In the genomic region with DNA sequence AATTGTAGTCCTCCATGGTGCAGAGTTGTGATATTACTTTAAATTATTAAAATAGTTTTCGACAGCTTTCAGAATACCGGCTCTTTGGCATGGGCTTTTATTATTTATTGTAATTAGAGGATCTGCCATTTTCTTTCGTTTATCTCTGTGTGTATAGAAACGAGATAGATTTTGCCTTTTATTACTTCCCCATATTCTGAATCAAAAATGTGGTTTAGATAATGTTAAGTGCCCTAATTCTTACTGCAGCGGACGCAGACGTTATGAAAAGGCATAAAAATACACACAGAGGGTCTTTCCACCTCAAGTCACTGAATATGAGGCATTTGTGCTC, we compare ENCODE assay signal across 8 cellular contexts. TPM values are rescaled to one million over a fixed set of nuclear protein-coding genes. Genes with fewer than 3 reads are reported as not detected.
A peak's percentile ranks its signal among the peaks of the same experiment; 100 is the strongest.
DNase-seq lines count a peak whose midpoint lies in the region; ATAC-seq and TF ChIP-seq lines count a peak whose summit lies in the region.

No MANE protein-coding gene starts in this region.

- no peaks in the 10 kb centered on the region for H3K36me3 ChIP-seq in ACC112 (ENCODE audit: insufficient read depth, low read length)
- H3K36me3 ChIP-seq in IMR-90 (ENCODE audit: control insufficient read depth, insufficient read depth, low read length): no peaks in the 10 kb centered on the region; the same call in 1 of the 2 replicates

- POLR2A ChIA-PET in IMR-90 (lab: Charles Lee; ENCODE audit: unreplicated experiment): interaction anchor here (1.0 kb wide), 1 partner anchor 346 kb away, joined by 5 read pairs; no protein-coding TSS in a partner anchor
- POLR2A ChIA-PET in naive thymus-derived CD8-positive, alpha-beta T cell (lab: Charles Lee): interaction anchor here (0.9 to 2.2 kb wide), 2 partner anchors 32 to 139 kb away, joined by 6 to 10 read pairs; no protein-coding TSS in a partner anchor

- no peaks in the 10 kb centered on the region for H3K9me3 Mint-ChIP-seq in central memory CD8-positive, alpha-beta T cell
- no peaks in the 10 kb centered on the region for H3K9me3 Mint-ChIP-seq in naive thymus-derived CD8-positive, alpha-beta T cell

- H3K9ac ChIP-seq in IMR-90 (ENCODE audit: low read depth, low read length): peak overlapping the region; percentile 42; the same call in 1 of the 2 replicates

- H3K56ac ChIP-seq in IMR-90 (ENCODE audit: extremely low read depth, insufficient read depth, low read length): peak overlapping the region; percentile 94

- CTCF ChIA-PET in IMR-90 (lab: Yijun Ruan, JAX): interaction anchor here (0.6 to 1.7 kb wide), 3 partner anchors 8 to 149 kb away, joined by 3 to 6 read pairs (median 3); no protein-coding TSS in a partner anchor

- peak overlapping the region; percentile 95 for H3K27ac Mint-ChIP-seq in central memory CD8-positive, alpha-beta T cell (ENCODE audit: low read depth)
- H3K27ac Mint-ChIP-seq in naive thymus-derived CD8-positive, alpha-beta T cell: peak overlapping the region; percentile 48 to 99 (median 94)

- TF ChIP-seq POLR2A in IMR-90 (IDR thresholded peaks at IDR 0.05; ENCODE audit: low read depth, low read length): no peak
- TF ChIP-seq POLR2A in GM18505 (IDR thresholded peaks at IDR 0.05; ENCODE audit: borderline replicate concordance, extremely low read depth, insufficient read depth, insufficient read length): no peak

- H3K14ac ChIP-seq in IMR-90 (replicated peaks; ENCODE audit: low read depth, low read length): peak overlapping the region; percentile 93; the same call in 1 of the 2 replicates

- no peak for TF ChIP-seq RAD21 in IMR-90 (IDR thresholded peaks at IDR 0.05; ENCODE audit: low read length)

- DNase-seq in IMR-90 (no peak), NCI-H2081 (lab: John Stamatoyannopoulos, UW) (no peak), iPS-NIHi7 (ENCODE audit: extremely low spot score) (no peak)
- no peak for DNase-seq in central memory CD8-positive, alpha-beta T cell (ENCODE audit: low spot score in 2 of 2)
- DNase-seq in naive thymus-derived CD8-positive, alpha-beta T cell: no peak

- H2AK5ac ChIP-seq in IMR-90 (ENCODE audit: low read depth, low read length): peak overlapping the region; percentile 68; the same call in 1 of the 2 replicates

- peaks cover 29% of the 10 kb centered on the region for H3K4me1 ChIP-seq in ACC112 (ENCODE audit: control insufficient read depth, insufficient read depth, low read length, unreplicated experiment)
- H3K4me1 ChIP-seq in IMR-90 (ENCODE audit: control insufficient read depth, insufficient read depth, low read length): peaks cover 12% of the 10 kb centered on the region

- peaks cover 5% of the 10 kb centered on the region; the same call in 1 of the 2 replicates for H4K20me1 ChIP-seq in IMR-90 (ENCODE audit: insufficient read depth, low read length)

- TF ChIP-seq CTCF in IMR-90 (conservative IDR thresholded peaks at IDR 0.05; ENCODE audit: low read depth, low read length): no peak

- ATAC-seq in IMR-90 (ENCODE audit: low read depth): no peak
- ATAC-seq in central memory CD8-positive, alpha-beta T cell (replicated peaks; ENCODE audit: extremely low read depth, poor library complexity, severe bottlenecking): no peak
- ATAC-seq in naive thymus-derived CD8-positive, alpha-beta T cell: no peak
- ATAC-seq in GM21717 (IDR thresholded peaks at IDR 0.05; ENCODE audit: unreplicated experiment): no peak
- no peak for ATAC-seq in GM18505 (IDR thresholded peaks at IDR 0.05; ENCODE audit: unreplicated experiment)

- H2BK120ac ChIP-seq in IMR-90 (ENCODE audit: low read depth, low read length): peak overlapping the region; percentile 95

- peak overlapping the region in 1 of 2 experiments; percentile 92; a peak in 2 of 4 replicates for H4K8ac ChIP-seq in IMR-90 (ENCODE audit: low read depth in 2 of 2, low read length in 2 of 2)

- H3K4me3 ChIP-seq in ACC112 (ENCODE audit: low read depth, low read length): peak overlapping the region; percentile 90
- peak overlapping the region; percentile 38; the same call in 1 of the 2 replicates for H3K4me3 ChIP-seq in IMR-90 (ENCODE audit: insufficient read depth, low read depth, low read length)

- peak overlapping the region; percentile 72; the same call in 1 of the 3 replicates for H2BK15ac ChIP-seq in IMR-90 (ENCODE audit: low read depth, low read length)

- H3K27me3 ChIP-seq in ACC112 (ENCODE audit: insufficient read depth, low read length) (no peaks in the 10 kb centered on the region), IMR-90 (ENCODE audit: control insufficient read depth, insufficient read depth, low read length) (no peaks in the 10 kb centered on the region)

- peaks cover 13% of the 10 kb centered on the region for H3K79me2 ChIP-seq in ACC112 (ENCODE audit: control insufficient read depth, insufficient read depth, low read length, unreplicated experiment)

- H3K4me1 Mint-ChIP-seq in central memory CD8-positive, alpha-beta T cell: peaks cover 41% of the 10 kb centered on the region
- peaks cover 13 to 48% (median 40%) of the 10 kb centered on the region in 4 donors for H3K4me1 Mint-ChIP-seq in naive thymus-derived CD8-positive, alpha-beta T cell

- peak overlapping the region; percentile 75; the same call in 1 of the 2 replicates for H4K5ac ChIP-seq in IMR-90 (ENCODE audit: low read depth, low read length)

- H3K4ac ChIP-seq in IMR-90 (ENCODE audit: low read depth, low read length): peak overlapping the region; percentile 92

- H2AFZ ChIP-seq in ACC112 (ENCODE audit: low read length, unreplicated experiment): peak overlapping the region; percentile 26
- no peak overlapping the region for H2AFZ ChIP-seq in IMR-90 (replicated peaks; ENCODE audit: low read length, poor library complexity)

- peaks cover 4 to 17% of the 10 kb centered on the region in 2 experiments; a peak in 3 of 4 replicates for H3K79me1 ChIP-seq in IMR-90 (ENCODE audit: low read depth in 1 of 2, low read length in 2 of 2)

- H3K23ac ChIP-seq in IMR-90 (ENCODE audit: low read depth, low read length): peak overlapping the region; percentile 96; the same call in 1 of the 2 replicates

- BruUV-seq in IMR-90 (replicated peaks; lab: Mats Ljungman, UMichigan): no TSS peak

- in situ Hi-C loops in IMR-90 (cut with MboI; ENCODE audit: low sequenced_read_pairs): no loop called here

- H3K27ac ChIP-seq in ACC112 (ENCODE audit: low read depth, low read length) (peak overlapping the region; percentile 92), IMR-90 (ENCODE audit: insufficient read depth, low read length) (peak overlapping the region; percentile 80; the same call in 1 of the 2 replicates)

- peaks cover 4% of the 10 kb centered on the region; the same call in 1 of the 2 replicates for H3K9me1 ChIP-seq in IMR-90 (ENCODE audit: insufficient read depth, low read length)

- dilution Hi-C loops in IMR-90 (cut with HindIII; ENCODE audit: low sequenced_read_pairs, unreplicated experiment): no loop called here

- peak overlapping the region; percentile 96 for H2BK20ac ChIP-seq in IMR-90 (ENCODE audit: low read depth, low read length)

- intact Hi-C loops in IMR-90 (cut with micrococcal nuclease): no loop called here

- peak overlapping the region; percentile 86; the same call in 1 of the 2 replicates for H3K18ac ChIP-seq in IMR-90 (ENCODE audit: low read depth, low read length)

- no peak overlapping the region for H2AK9ac ChIP-seq in IMR-90 (replicated peaks; ENCODE audit: low read depth, low read length, poor library complexity)

- peak overlapping the region; percentile 99 for H3K4me2 ChIP-seq in IMR-90 (ENCODE audit: low read depth, low read length)

- peaks cover 30% of the 10 kb centered on the region for H3K36me3 Mint-ChIP-seq in central memory CD8-positive, alpha-beta T cell (ENCODE audit: insufficient read depth)
- no peaks in the 10 kb centered on the region for H3K36me3 Mint-ChIP-seq in naive thymus-derived CD8-positive, alpha-beta T cell

- WGBS in IMR-90 (ENCODE audit: extremely low coverage in 2 of 2, insufficient read length in 1 of 2), 2 experiments: no CpG with 5 or more reads among the region's 7 CpGs

- peak overlapping the region; percentile 98 for H2BK5ac ChIP-seq in IMR-90 (ENCODE audit: low read depth, low read length, poor library complexity, severe bottlenecking)

- peak overlapping the region; percentile 87 for H3K4me3 Mint-ChIP-seq in central memory CD8-positive, alpha-beta T cell
- H3K4me3 Mint-ChIP-seq in naive thymus-derived CD8-positive, alpha-beta T cell: peak overlapping the region; percentile 83 to 96 (median 91)

- H4K91ac ChIP-seq in IMR-90 (ENCODE audit: insufficient read depth, low read depth, low read length): peak overlapping the region; percentile 86; the same call in 1 of the 2 replicates

- H3K27me3 Mint-ChIP-seq in central memory CD8-positive, alpha-beta T cell: no peaks in the 10 kb centered on the region
- peaks cover 0 to 4% (median 0%) of the 10 kb centered on the region in 5 donors for H3K27me3 Mint-ChIP-seq in naive thymus-derived CD8-positive, alpha-beta T cell

- H3K9me3 ChIP-seq in IMR-90 (ENCODE audit: control insufficient read depth, insufficient read depth, low read length): no peaks in the 10 kb centered on the region

TF ChIP-seq in IMR-90, 13 proteins besides CTCF, POLR2A, EP300 and RAD21 (continues in another document):
- TF ChIP-seq, protein P1, sequence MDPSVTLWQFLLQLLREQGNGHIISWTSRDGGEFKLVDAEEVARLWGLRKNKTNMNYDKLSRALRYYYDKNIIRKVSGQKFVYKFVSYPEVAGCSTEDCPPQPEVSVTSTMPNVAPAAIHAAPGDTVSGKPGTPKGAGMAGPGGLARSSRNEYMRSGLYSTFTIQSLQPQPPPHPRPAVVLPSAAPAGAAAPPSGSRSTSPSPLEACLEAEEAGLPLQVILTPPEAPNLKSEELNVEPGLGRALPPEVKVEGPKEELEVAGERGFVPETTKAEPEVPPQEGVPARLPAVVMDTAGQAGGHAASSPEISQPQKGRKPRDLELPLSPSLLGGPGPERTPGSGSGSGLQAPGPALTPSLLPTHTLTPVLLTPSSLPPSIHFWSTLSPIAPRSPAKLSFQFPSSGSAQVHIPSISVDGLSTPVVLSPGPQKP (IDR thresholded peaks at IDR 0.05; ENCODE audit: borderline replicate concordance, low read depth, low read length): no peak
- TF ChIP-seq NFE2L2 (IDR thresholded peaks at IDR 0.05; ENCODE audit: low read depth, low read length): no peak
- TF ChIP-seq SMC3 (IDR thresholded peaks at IDR 0.05; ENCODE audit: low read depth, low read length): no peak
- TF ChIP-seq, protein P2, sequence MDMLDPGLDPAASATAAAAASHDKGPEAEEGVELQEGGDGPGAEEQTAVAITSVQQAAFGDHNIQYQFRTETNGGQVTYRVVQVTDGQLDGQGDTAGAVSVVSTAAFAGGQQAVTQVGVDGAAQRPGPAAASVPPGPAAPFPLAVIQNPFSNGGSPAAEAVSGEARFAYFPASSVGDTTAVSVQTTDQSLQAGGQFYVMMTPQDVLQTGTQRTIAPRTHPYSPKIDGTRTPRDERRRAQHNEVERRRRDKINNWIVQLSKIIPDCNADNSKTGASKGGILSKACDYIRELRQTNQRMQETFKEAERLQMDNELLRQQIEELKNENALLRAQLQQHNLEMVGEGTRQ (IDR thresholded peaks at IDR 0.05; ENCODE audit: low read depth, low read length): no peak

RNA-seq across cellular contexts. Expression of a gene that starts 1.9 kb away (rescaled TPM):
- total RNA-seq in IMR-90 (2012; rRNA removed): 125 and 140 TPM in 2 replicates
- polyA plus RNA-seq in IMR-90 (2012; rRNA removed): 41.0 and 43.7 TPM in 2 replicates
- polyA plus RNA-seq in IMR-90 (2012; cell fraction: cytosol; rRNA removed): 13.5 and 19.6 TPM in 2 replicates
- polyA plus RNA-seq in IMR-90 (2012; cell fraction: nucleus; rRNA removed; ENCODE audit: low replicate concordance): 21.1 and 46.7 TPM in 2 replicates
- 10 to 100 TPM in 1 of 2 experiments, 1 to 10 TPM in 1; 9.6 to 12.4 TPM for total RNA-seq in naive thymus-derived CD8-positive, alpha-beta T cell
- 10 to 100 TPM; 12.6 to 22.5 (median 16.2) TPM for polyA plus RNA-seq in naive thymus-derived CD8-positive, alpha-beta T cell
